In genomic region chr1:12477936-12478611, GRCh38 we compare ENCODE assay signal across 1 cellular context.
TF ChIP-seq lines count a peak whose summit lies in the region.

No MANE protein-coding gene starts in this region.

TF ChIP-seq in K562, 482 proteins besides CTCF, POLR2A, EP300 and RAD21 (continued from another document):
- TF ChIP-seq ZBTB11 (CRISPR knock-in tag; IDR thresholded peaks at IDR 0.05) (peak in 1 of 3 experiments; percentile 77; a peak in 1 of 6 replicates), SMAD3 (CRISPR knock-in tag; conservative IDR thresholded peaks at IDR 0.05) (peak; percentile 83; the same call in 1 of the 2 replicates), PRDM10 (IDR thresholded peaks at IDR 0.05; ENCODE audit: partially characterized antibody) (peak; percentile 72), ZNF561 (CRISPR knock-in tag; conservative IDR thresholded peaks at IDR 0.05) (no peak), GATA2 (CRISPR knock-in tag; IDR thresholded peaks at IDR 0.05) (peak; percentile 24; the same call in 1 of the 2 replicates), GATAD2B (IDR thresholded peaks at IDR 0.05; ENCODE audit: borderline replicate concordance) (peak; percentile 37; the same call in 1 of the 2 replicates), ZBTB26 (CRISPR knock-in tag; IDR thresholded peaks at IDR 0.05) (0 out of 2 replicates have a peak, but pooled peaks have one; percentile 69), ZEB2 (IDR thresholded peaks at IDR 0.05) (peak; percentile 88), RUNX1 (IDR thresholded peaks at IDR 0.05; ENCODE audit: low read depth) (peak; percentile 98), ZNF592 (IDR thresholded peaks at IDR 0.05) (peak; percentile 99), CBFA2T2 (conservative IDR thresholded peaks at IDR 0.05) (peak; percentile 82), ZNF589 (CRISPR knock-in tag; IDR thresholded peaks at IDR 0.05; ENCODE audit: low read depth) (peak; percentile 84; the same call in 1 of the 2 replicates), VEZF1 (CRISPR knock-in tag; IDR thresholded peaks at IDR 0.05) (peak; percentile 86), ZC3H8 (IDR thresholded peaks at IDR 0.05) (no peak), MTF1 (CRISPR knock-in tag; IDR thresholded peaks at IDR 0.05; ENCODE audit: borderline replicate concordance) (peak; percentile 68; the same call in 1 of the 2 replicates), FOSL1 (tag; conservative IDR thresholded peaks at IDR 0.05) (peak; percentile 84), E2F6 (IDR thresholded peaks at IDR 0.05; ENCODE audit: borderline replicate concordance in 1 of 2, extremely low read depth in 1 of 2, insufficient read depth in 1 of 2, insufficient read length in 1 of 2, low read depth in 1 of 2, low read length in 1 of 2, poor library complexity in 1 of 2, severe bottlenecking in 1 of 2) (peak; percentile 79 to 90), ZNF696 (CRISPR knock-in tag; conservative IDR thresholded peaks at IDR 0.05) (peak; percentile 76; the same call in 1 of the 2 replicates), RFX5 (IDR thresholded peaks at IDR 0.05; ENCODE audit: low read depth, low read length) (no peak), MAZ (CRISPR knock-in tag; conservative IDR thresholded peaks at IDR 0.05 in 1 of 2, IDR thresholded peaks at IDR 0.05 in 1 of 2) (peak; percentile 69 to 87), ZNF263 (CRISPR knock-in tag; IDR thresholded peaks at IDR 0.05; ENCODE audit: borderline replicate concordance) (no peak; the same call in 1 of the 2 replicates), CREB1 (IDR thresholded peaks at IDR 0.05) (peak; percentile 60), CREB1 (CRISPR knock-in tag; IDR thresholded peaks at IDR 0.05) (no peak), SMARCB1 (IDR thresholded peaks at IDR 0.05; ENCODE audit: insufficient read length, low read depth) (peak; percentile 89), MLLT1 (IDR thresholded peaks at IDR 0.05) (peak; percentile 14 to 99; a peak in 3 of 4 replicates), SUPT5H (IDR thresholded peaks at IDR 0.05) (peak; percentile 63; the same call in 1 of the 2 replicates), XRCC4 (IDR thresholded peaks at IDR 0.05; ENCODE audit: extremely low read depth, insufficient read depth, insufficient read length) (no peak), BCL6 (CRISPR knock-in tag; IDR thresholded peaks at IDR 0.05) (0 out of 2 replicates have a peak, but pooled peaks have one; percentile 19), ZNF143 (CRISPR knock-in tag; IDR thresholded peaks at IDR 0.05) (peak; percentile 60; the same call in 1 of the 2 replicates), NFE2L1 (tag; IDR thresholded peaks at IDR 0.05; ENCODE audit: borderline replicate concordance, low read depth) (no peak), KAT8 (IDR thresholded peaks at IDR 0.05; ENCODE audit: low read depth) (no peak), BRD4 (IDR thresholded peaks at IDR 0.05) (no peak), AFF1 (IDR thresholded peaks at IDR 0.05; ENCODE audit: low read depth in 1 of 2, partially characterized antibody in 2 of 2) (peak; percentile 73 to 81), ZNF24 (IDR thresholded peaks at IDR 0.05) (peak; percentile 72; the same call in 1 of the 2 replicates), ZBTB7A (IDR thresholded peaks at IDR 0.05; ENCODE audit: borderline replicate concordance, control insufficient read depth, low read depth, low read length) (0 out of 2 replicates have a peak, but pooled peaks have one; percentile 13)
